14 cellular contexts compared by ENCODE assay signal in the genomic region with DNA sequence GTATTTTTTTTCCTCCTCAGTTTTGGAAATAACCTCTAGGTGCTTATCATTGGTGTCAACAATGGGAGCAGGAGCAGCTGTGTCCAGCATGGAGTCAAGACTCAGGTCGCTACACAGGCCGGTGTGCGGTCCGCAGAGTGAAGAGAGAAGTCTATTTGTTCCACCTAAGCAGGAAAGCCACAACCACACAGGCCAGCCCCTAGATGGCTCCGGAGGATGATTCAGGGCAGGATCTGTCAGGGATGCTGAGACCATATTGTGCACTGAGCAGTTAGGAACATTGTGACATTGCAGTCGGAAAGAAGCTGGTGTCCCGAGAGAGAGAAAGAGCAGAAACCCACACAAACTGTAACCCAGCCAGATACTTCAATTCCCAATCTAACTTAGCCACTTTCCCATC.
A peak's percentile ranks its signal among the peaks of the same experiment; 100 is the strongest.
DNase-seq lines count a peak whose midpoint lies in the region; ATAC-seq, FAIRE-seq and TF ChIP-seq lines count a peak whose summit lies in the region.
"Had no signal": no experiment of that assay in that cellular context is flagged by ENCODE, and none has a peak within 500 bp of the region (broad histone marks: within the 10 kb centered on the region; RNA-seq: fewer than 3 reads in every experiment).

No MANE protein-coding gene starts in this region.

- H3K4me3 Mint-ChIP-seq in type B pancreatic cell = no peak overlapping the region
- H3K4me3 Mint-ChIP-seq: activated naive CD8-positive, alpha-beta T cell; memory B cell; natural killer cell treated with Interleukin-12 subunit alpha and Interleukin-12 subunit beta and Interleukin-15 and Interleukin-18, amount 100 ng/mL, for 72 hours had no signal

- H3K36me3 ChIP-seq in bronchial epithelial cell (ENCODE audit: control insufficient read depth, insufficient read depth, low read length) (no peaks in the 10 kb centered on the region), liver (ENCODE audit: control insufficient read depth in 4 of 4, insufficient read depth in 3 of 4, low read depth in 1 of 4, low read length in 3 of 4) (no peaks in the 10 kb centered on the region), left lung (no peaks in the 10 kb centered on the region)
- H3K36me3 ChIP-seq: sigmoid colon had no signal

- no peak overlapping the region for H3K9ac ChIP-seq in liver (ENCODE audit: low read depth in 1 of 2, low read length in 2 of 2)

- H3K9me3 ChIP-seq in liver (ENCODE audit: control insufficient read depth in 4 of 4, low read length in 3 of 4) (no peaks in the 10 kb centered on the region), left lung (no peaks in the 10 kb centered on the region)
- H3K9me3 ChIP-seq: sigmoid colon had no signal

- no peaks in the 10 kb centered on the region for H3K4me1 Mint-ChIP-seq in type B pancreatic cell (ENCODE audit: unreplicated experiment)
- H3K4me1 Mint-ChIP-seq: memory B cell had no signal

- no peaks in the 10 kb centered on the region for H3K9me3 Mint-ChIP-seq in type B pancreatic cell
- H3K9me3 Mint-ChIP-seq: memory B cell; natural killer cell treated with Interleukin-12 subunit alpha and Interleukin-12 subunit beta and Interleukin-15 and Interleukin-18, amount 100 ng/mL, for 72 hours had no signal

- no peak for FAIRE-seq in bronchial epithelial cell (lab: Jason Lieb, UNC)

- H3K4me3 ChIP-seq in NB4 (ENCODE audit: low read depth, low read length) (no peak overlapping the region), bronchial epithelial cell (ENCODE audit: low read depth, low read length) (no peak overlapping the region), liver (ENCODE audit: low read depth in 1 of 3, low read length in 3 of 3) (no peak overlapping the region), left lung (no peak overlapping the region)
- H3K4me3 ChIP-seq: sigmoid colon had no signal

- TF ChIP-seq CTCF in NB4 (IDR thresholded peaks at IDR 0.05; ENCODE audit: low read depth, low read length) (no peak), bronchial epithelial cell (IDR thresholded peaks at IDR 0.05; ENCODE audit: insufficient read depth, low read length, severe bottlenecking) (peak; percentile 19), liver (IDR thresholded peaks at IDR 0.05; ENCODE audit: low read depth, low read length, missing input control) (no peak), left lung (IDR thresholded peaks at IDR 0.05) (no peak), type B pancreatic cell (conservative IDR thresholded peaks at IDR 0.05) (no peak)

- TF ChIP-seq POLR2A in NB4 (IDR thresholded peaks at IDR 0.05; ENCODE audit: extremely low read depth, insufficient read length) = no peak

- H3K27me3 ChIP-seq in bronchial epithelial cell (ENCODE audit: control insufficient read depth, insufficient read depth, low read length) (no peaks in the 10 kb centered on the region), liver (ENCODE audit: control insufficient read depth in 4 of 4, insufficient read depth in 4 of 4, low read length in 3 of 4) (no peaks in the 10 kb centered on the region), left lung (no peaks in the 10 kb centered on the region)
- H3K27me3 ChIP-seq: sigmoid colon had no signal

- no peak for ATAC-seq in left lung
- ATAC-seq: natural killer cell treated with Interleukin-12 subunit alpha and Interleukin-12 subunit beta and Interleukin-15 and Interleukin-18, amount 100 ng/mL, for 72 hours had no signal

- peak; percentile 32 to 56 for TF ChIP-seq RAD21 in liver (IDR thresholded peaks at IDR 0.05)

- WGBS in liver = 93% methylated on average over 7 of the region's 7 CpGs

- no peaks in the 10 kb centered on the region for H3K27me3 Mint-ChIP-seq in type B pancreatic cell
- H3K27me3 Mint-ChIP-seq: memory B cell had no signal

- H3K36me3 Mint-ChIP-seq in type B pancreatic cell = peaks cover 4% of the 10 kb centered on the region
- H3K36me3 Mint-ChIP-seq: activated naive CD8-positive, alpha-beta T cell; memory B cell; natural killer cell treated with Interleukin-12 subunit alpha and Interleukin-12 subunit beta and Interleukin-15 and Interleukin-18, amount 100 ng/mL, for 72 hours had no signal

- no peak overlapping the region for H3K27ac ChIP-seq in liver (ENCODE audit: low read depth in 1 of 2, low read length in 2 of 2)
- no peak overlapping the region for H3K27ac ChIP-seq in left lung
- H3K27ac ChIP-seq: sigmoid colon had no signal

- H3K4me1 ChIP-seq in liver (ENCODE audit: control insufficient read depth in 4 of 4, insufficient read depth in 4 of 4, low read length in 3 of 4) (no peaks in the 10 kb centered on the region), left lung (no peaks in the 10 kb centered on the region)
- H3K4me1 ChIP-seq: sigmoid colon had no signal

- intact Hi-C loops in left lung (cut with DNase I) = no loop called here

- DNase-seq in COR-L47 (lab: John Stamatoyannopoulos, UW) (peak; percentile 5), NB4 (ENCODE audit: low read depth) (peak; percentile 1), bronchial epithelial cell (ENCODE audit: low read depth) (peak; percentile 31), left lung (no peak), SW 1271 (lab: John Stamatoyannopoulos, UW) (no peak), NCI-H226 (no peak), type B pancreatic cell (ENCODE audit: extremely low spot score, unreplicated experiment) (no peak)
- DNase-seq: activated CD4-positive, alpha-beta T cell treated with anti-CD3 and anti-CD28 coated beads, Interleukin-2, amount 50 U/mL, for 1 hour; DND-41; sigmoid colon had no signal

- no peak overlapping the region for H3K27ac Mint-ChIP-seq in type B pancreatic cell
- H3K27ac Mint-ChIP-seq: activated naive CD8-positive, alpha-beta T cell; memory B cell; natural killer cell treated with Interleukin-12 subunit alpha and Interleukin-12 subunit beta and Interleukin-15 and Interleukin-18, amount 100 ng/mL, for 72 hours had no signal

TF ChIP-seq in liver, 16 proteins besides CTCF, POLR2A, EP300 and RAD21:
- TF ChIP-seq FOXA2 (IDR thresholded peaks at IDR 0.05) = no peak
- no peak for TF ChIP-seq YY1 (IDR thresholded peaks at IDR 0.05)
- TF ChIP-seq RXRA (IDR thresholded peaks at IDR 0.05) = no peak
- TF ChIP-seq HNF4G (IDR thresholded peaks at IDR 0.05) = no peak
- no peak for TF ChIP-seq NR2F2 (IDR thresholded peaks at IDR 0.05)
- no peak for TF ChIP-seq FOXA1 (IDR thresholded peaks at IDR 0.05)
- no peak for TF ChIP-seq TAF1 (conservative IDR thresholded peaks at IDR 0.05)
- TF ChIP-seq JUND (IDR thresholded peaks at IDR 0.05) = no peak
- TF ChIP-seq SP1 (IDR thresholded peaks at IDR 0.05) = no peak
- TF ChIP-seq, protein P1, sequence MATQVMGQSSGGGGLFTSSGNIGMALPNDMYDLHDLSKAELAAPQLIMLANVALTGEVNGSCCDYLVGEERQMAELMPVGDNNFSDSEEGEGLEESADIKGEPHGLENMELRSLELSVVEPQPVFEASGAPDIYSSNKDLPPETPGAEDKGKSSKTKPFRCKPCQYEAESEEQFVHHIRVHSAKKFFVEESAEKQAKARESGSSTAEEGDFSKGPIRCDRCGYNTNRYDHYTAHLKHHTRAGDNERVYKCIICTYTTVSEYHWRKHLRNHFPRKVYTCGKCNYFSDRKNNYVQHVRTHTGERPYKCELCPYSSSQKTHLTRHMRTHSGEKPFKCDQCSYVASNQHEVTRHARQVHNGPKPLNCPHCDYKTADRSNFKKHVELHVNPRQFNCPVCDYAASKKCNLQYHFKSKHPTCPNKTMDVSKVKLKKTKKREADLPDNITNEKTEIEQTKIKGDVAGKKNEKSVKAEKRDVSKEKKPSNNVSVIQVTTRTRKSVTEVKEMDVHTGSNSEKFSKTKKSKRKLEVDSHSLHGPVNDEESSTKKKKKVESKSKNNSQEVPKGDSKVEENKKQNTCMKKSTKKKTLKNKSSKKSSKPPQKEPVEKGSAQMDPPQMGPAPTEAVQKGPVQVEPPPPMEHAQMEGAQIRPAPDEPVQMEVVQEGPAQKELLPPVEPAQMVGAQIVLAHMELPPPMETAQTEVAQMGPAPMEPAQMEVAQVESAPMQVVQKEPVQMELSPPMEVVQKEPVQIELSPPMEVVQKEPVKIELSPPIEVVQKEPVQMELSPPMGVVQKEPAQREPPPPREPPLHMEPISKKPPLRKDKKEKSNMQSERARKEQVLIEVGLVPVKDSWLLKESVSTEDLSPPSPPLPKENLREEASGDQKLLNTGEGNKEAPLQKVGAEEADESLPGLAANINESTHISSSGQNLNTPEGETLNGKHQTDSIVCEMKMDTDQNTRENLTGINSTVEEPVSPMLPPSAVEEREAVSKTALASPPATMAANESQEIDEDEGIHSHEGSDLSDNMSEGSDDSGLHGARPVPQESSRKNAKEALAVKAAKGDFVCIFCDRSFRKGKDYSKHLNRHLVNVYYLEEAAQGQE (IDR thresholded peaks at IDR 0.05) = no peak
- TF ChIP-seq, protein P2, sequence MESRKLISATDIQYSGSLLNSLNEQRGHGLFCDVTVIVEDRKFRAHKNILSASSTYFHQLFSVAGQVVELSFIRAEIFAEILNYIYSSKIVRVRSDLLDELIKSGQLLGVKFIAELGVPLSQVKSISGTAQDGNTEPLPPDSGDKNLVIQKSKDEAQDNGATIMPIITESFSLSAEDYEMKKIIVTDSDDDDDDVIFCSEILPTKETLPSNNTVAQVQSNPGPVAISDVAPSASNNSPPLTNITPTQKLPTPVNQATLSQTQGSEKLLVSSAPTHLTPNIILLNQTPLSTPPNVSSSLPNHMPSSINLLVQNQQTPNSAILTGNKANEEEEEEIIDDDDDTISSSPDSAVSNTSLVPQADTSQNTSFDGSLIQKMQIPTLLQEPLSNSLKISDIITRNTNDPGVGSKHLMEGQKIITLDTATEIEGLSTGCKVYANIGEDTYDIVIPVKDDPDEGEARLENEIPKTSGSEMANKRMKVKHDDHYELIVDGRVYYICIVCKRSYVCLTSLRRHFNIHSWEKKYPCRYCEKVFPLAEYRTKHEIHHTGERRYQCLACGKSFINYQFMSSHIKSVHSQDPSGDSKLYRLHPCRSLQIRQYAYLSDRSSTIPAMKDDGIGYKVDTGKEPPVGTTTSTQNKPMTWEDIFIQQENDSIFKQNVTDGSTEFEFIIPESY (IDR thresholded peaks at IDR 0.05) = no peak
- TF ChIP-seq, protein P3, sequence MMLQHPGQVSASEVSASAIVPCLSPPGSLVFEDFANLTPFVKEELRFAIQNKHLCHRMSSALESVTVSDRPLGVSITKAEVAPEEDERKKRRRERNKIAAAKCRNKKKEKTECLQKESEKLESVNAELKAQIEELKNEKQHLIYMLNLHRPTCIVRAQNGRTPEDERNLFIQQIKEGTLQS (IDR thresholded peaks at IDR 0.05) = no peak
- no peak for TF ChIP-seq HNF4A (conservative IDR thresholded peaks at IDR 0.05)
- no peak for TF ChIP-seq GABPA (IDR thresholded peaks at IDR 0.05 in 1 of 2, conservative IDR thresholded peaks at IDR 0.05 in 1 of 2)

Comparison
In these comparisons a context has a peak if more than half of its experiments do, and no peak if none do; other contexts are left out.
1. DNase-seq: peak in COR-L47 (single experiment), NB4 (single experiment) and bronchial epithelial cell (single experiment); none in left lung (0 of 2), SW 1271 (0 of 2), NCI-H226 (single experiment) and type B pancreatic cell (single experiment).